ENCODE assay signal across 1 cellular context in genomic region chr4:40722576-40723161, GRCh38.
TF ChIP-seq lines count a peak whose summit lies in the region.

No MANE protein-coding gene starts in this region.

TF ChIP-seq in GM23338, 12 proteins besides CTCF, POLR2A, EP300 and RAD21 (continued from another document):
- TF ChIP-seq ZNF114 (CRISPR knock-in tag; IDR thresholded peaks at IDR 0.05) (no peak), EZH2phosphoT487 (IDR thresholded peaks at IDR 0.05; ENCODE audit: unreplicated experiment) (no peak)
TF ChIP-seq in GM23338: peak in this region for 0.
